ENCODE assay signal across 16 cellular contexts in the genomic region with DNA sequence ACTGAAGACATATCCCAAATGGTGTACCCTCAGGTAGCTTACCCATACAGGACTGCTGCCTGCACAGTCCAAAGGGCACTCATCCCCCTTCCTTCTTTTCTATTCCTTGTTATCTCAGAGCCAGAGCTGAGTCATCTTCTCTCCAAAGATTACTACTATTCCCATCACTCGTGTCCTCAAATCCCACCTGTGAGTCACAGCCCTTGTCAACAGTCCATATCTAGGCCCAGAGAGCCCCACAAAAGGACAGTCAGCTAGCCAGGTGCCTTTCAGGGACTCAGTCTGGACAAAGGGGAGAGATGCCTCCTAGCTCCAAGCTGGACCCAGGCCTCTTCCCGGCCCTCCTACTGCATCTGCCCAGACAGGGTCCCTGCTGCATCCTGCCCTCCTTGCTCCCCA. TPM values are rescaled to one million over a fixed set of nuclear protein-coding genes. Genes with fewer than 3 reads are reported as not detected.
DNase-seq lines count a peak whose midpoint lies in the region; ATAC-seq, FAIRE-seq and TF ChIP-seq lines count a peak whose summit lies in the region.
"Had no signal": no experiment of that assay in that cellular context is flagged by ENCODE, and none has a peak within 500 bp of the region (broad histone marks: within the 10 kb centered on the region; RNA-seq: fewer than 3 reads in every experiment).

No MANE protein-coding gene starts in this region.

- no peaks in the 10 kb centered on the region for H3K9me3 ChIP-seq in K562 (replicated peaks; ENCODE audit: control insufficient read depth, insufficient read depth, low read depth, low read length)
- no peaks in the 10 kb centered on the region for H3K9me3 ChIP-seq in neutrophil
- no peaks in the 10 kb centered on the region for H3K9me3 ChIP-seq in MM.1S (replicated peaks; ENCODE audit: insufficient read depth, low read length)
- H3K9me3 ChIP-seq: right lobe of liver had no signal

- FAIRE-seq in K562 (lab: Jason Lieb, UNC), result peak; percentile 35

- H3K27ac ChIP-seq in K562 (ENCODE audit: extremely low read depth, low read depth, low read length) (no peak overlapping the region), neutrophil (peak overlapping the region; percentile 61), foreskin keratinocyte (no peak overlapping the region), MM.1S (ENCODE audit: low read length) (no peak overlapping the region)
- H3K27ac ChIP-seq: right lobe of liver had no signal

- H4K20me1 ChIP-seq in K562 (replicated peaks; ENCODE audit: control insufficient read depth, insufficient read depth, low read length) (peaks cover 8% of the 10 kb centered on the region; the same call in 1 of the 2 replicates), MM.1S (ENCODE audit: insufficient read depth, low read length) (no peaks in the 10 kb centered on the region)

- H3K27me3 ChIP-seq in K562 (ENCODE audit: control insufficient read depth in 2 of 2, insufficient read depth in 2 of 2, low read length in 2 of 2), result no peaks in the 10 kb centered on the region
- H3K27me3 ChIP-seq in neutrophil, result no peaks in the 10 kb centered on the region
- H3K27me3 ChIP-seq in foreskin keratinocyte, result no peaks in the 10 kb centered on the region
- no peaks in the 10 kb centered on the region for H3K27me3 ChIP-seq in MM.1S (replicated peaks; ENCODE audit: insufficient read depth, low read length)
- H3K27me3 ChIP-seq: right lobe of liver had no signal

- H3K4me1 ChIP-seq in K562 (replicated peaks in 1 of 2; ENCODE audit: control insufficient read depth in 2 of 2, insufficient read depth in 2 of 2, low read length in 2 of 2) (peaks cover 4 to 11% of the 10 kb centered on the region in 2 experiments; a peak in 4 of 5 replicates), neutrophil (ENCODE audit: control insufficient read depth in 1 of 2, insufficient read depth in 1 of 2, low read depth in 1 of 2, low read length in 1 of 2) (peaks cover 0 to 20% of the 10 kb centered on the region in 2 experiments), foreskin keratinocyte (no peaks in the 10 kb centered on the region), MM.1S (ENCODE audit: low read length) (no peaks in the 10 kb centered on the region)
- H3K4me1 ChIP-seq: right lobe of liver had no signal

- TF ChIP-seq EP300 in K562 (IDR thresholded peaks at IDR 0.05; ENCODE audit: low read length), result peak; percentile 63

- H3K9me2 ChIP-seq in MM.1S (replicated peaks; ENCODE audit: insufficient read depth, low read length), result no peaks in the 10 kb centered on the region

- H3K4me3 ChIP-seq in K562 (no peak overlapping the region), neutrophil (ENCODE audit: low read depth in 1 of 2, low read length in 1 of 2) (no peak overlapping the region), MM.1S (ENCODE audit: low read length) (no peak overlapping the region)
- H3K4me3 ChIP-seq: right lobe of liver had no signal

- no TSS peak for BruUV-seq in K562 (replicated peaks; lab: Mats Ljungman, UMichigan)

- H3K79me2 ChIP-seq in K562 (ENCODE audit: control insufficient read depth, insufficient read depth, low read length) (no peaks in the 10 kb centered on the region), MM.1S (ENCODE audit: low read length) (no peaks in the 10 kb centered on the region)

- in situ Hi-C loops in K562 (cut with MboI), result no loop called here

- no peaks in the 10 kb centered on the region for H3F3A ChIP-seq in MM.1S (ENCODE audit: insufficient read depth, low read length)

- TF ChIP-seq POLR2A in K562 (conservative IDR thresholded peaks at IDR 0.05), result no peak

- intact Hi-C loops in K562 (cut with micrococcal nuclease), result no loop called here

- H3K9me1 ChIP-seq in K562 (ENCODE audit: control insufficient read depth, insufficient read depth, low read length), result no peaks in the 10 kb centered on the region

- POLR2A ChIA-PET in K562 (lab: Yijun Ruan, JAX), result interaction anchor here (0.7 to 2.6 kb wide), 6 partner anchors 10 to 90 kb away, joined by 3 to 10 read pairs (median 4); partner anchors contain the start of genes CLPX, PARP16 and RNU5B-1

- ATAC-seq in K562 (no peak; the same call in 2 of the 3 replicates), foreskin keratinocyte (no peak), HG03469 (IDR thresholded peaks at IDR 0.05; ENCODE audit: unreplicated experiment) (no peak)

- no peaks in the 10 kb centered on the region for H3K36me3 ChIP-seq in K562 (ENCODE audit: control insufficient read depth, insufficient read depth, low read length)
- H3K36me3 ChIP-seq in neutrophil, result peaks cover 1% of the 10 kb centered on the region
- no peaks in the 10 kb centered on the region for H3K36me3 ChIP-seq in MM.1S (replicated peaks; ENCODE audit: insufficient read depth, low read length)
- H3K36me3 ChIP-seq: right lobe of liver had no signal

- 33% methylated on average over 2 of the region's 2 CpGs for WGBS in K562 (ENCODE audit: insufficient coverage, low coverage, missing lambda C conversion rate)

- peak; percentile 68 for DNase-seq in DMS53 (lab: John Stamatoyannopoulos, UW)
- DNase-seq in LoVo (ENCODE audit: low spot score), result peak; percentile 66
- peak; percentile 37 to 48 (median 42) for DNase-seq in K562 (ENCODE audit: extremely low read depth in 1 of 4, low spot score in 3 of 4)
- no peak for DNase-seq in foreskin keratinocyte
- DNase-seq in MM.1S, result no peak
- DNase-seq in NAMALWA (ENCODE audit: low spot score), result no peak
- DNase-seq: activated CD4-positive, alpha-beta T cell treated with anti-CD3 and anti-CD28 coated beads for 48 hours; NCI-H2081 treated with DMSO at 0.1 percent for 48 hours; right lobe of liver had no signal

- TF ChIP-seq RAD21 in K562 (CRISPR knock-in tag; conservative IDR thresholded peaks at IDR 0.05 in 1 of 2, IDR thresholded peaks at IDR 0.05 in 1 of 2), result no peak

- peak overlapping the region in 1 of 2 experiments; percentile 84; a peak in 1 of 4 replicates for H3K9ac ChIP-seq in K562 (ENCODE audit: insufficient read depth in 1 of 2, low read depth in 2 of 2, low read length in 2 of 2)
- no peak overlapping the region for H3K9ac ChIP-seq in MM.1S (ENCODE audit: low read length)

- CTCF ChIA-PET in K562 (lab: Yijun Ruan, JAX; ENCODE audit: low intra/inter-chr PET ratio), result no interaction called here

- H2AFZ ChIP-seq in K562 (ENCODE audit: low read depth, low read length) (no peak overlapping the region), MM.1S (ENCODE audit: low read length) (no peak overlapping the region)

- H3K4me2 ChIP-seq in K562 (ENCODE audit: insufficient read depth, low read length) (peak overlapping the region; percentile 24; the same call in 1 of the 2 replicates), MM.1S (ENCODE audit: low read depth, low read length) (no peak overlapping the region)

- no peak for TF ChIP-seq CTCF in K562 (IDR thresholded peaks at IDR 0.05 in 2 of 3, conservative IDR thresholded peaks at IDR 0.05 in 1 of 3; ENCODE audit: insufficient read depth in 2 of 3, low read depth in 1 of 3, low read length in 3 of 3)
- no peak for TF ChIP-seq CTCF in neutrophil (IDR thresholded peaks at IDR 0.05)
- TF ChIP-seq CTCF in foreskin keratinocyte (conservative IDR thresholded peaks at IDR 0.05), result no peak
- TF ChIP-seq CTCF in MM.1S (IDR thresholded peaks at IDR 0.05; ENCODE audit: low read length), result no peak

RNA-seq across cellular contexts. Expression of gene PARP16, which starts 11.0 kb away (rescaled TPM):
- total RNA-seq in K562 (2011; cell fraction: chromatin; rRNA removed; ENCODE audit: low replicate concordance), result 3.3 and 4.7 TPM in 2 replicates
- 3.4 and 3.7 TPM in 2 replicates for total RNA-seq in K562 (2011; cell fraction: nucleolus; rRNA removed)
- 5.7 and 9.5 TPM in 2 replicates for total RNA-seq in K562 (2011; cell fraction: nucleoplasm; rRNA removed)
- 5.1 and 6.7 TPM in 2 replicates for total RNA-seq in K562 (2014; rRNA removed)
- total RNA-seq in K562 (2014; rRNA removed; fragmentation: Illumina TruSeq; extraction: Trizol), result 6.4 and 7.0 TPM in 2 replicates
- total RNA-seq in K562 (2015; rRNA removed; fragmentation: Illumina TruSeq; extraction: Trizol), result 5.8 and 6.3 TPM in 2 replicates
- 7.6 TPM in 2 replicates for total RNA-seq in K562 (2021)
- 7.5 and 10.3 TPM in 2 replicates for polyA plus RNA-seq in K562 (2011; rRNA removed)
- polyA plus RNA-seq in K562 (2011; cell fraction: cytosol; rRNA removed), result 8.2 and 9.6 TPM in 2 replicates
- 6.6 and 10.2 TPM in 2 replicates for polyA plus RNA-seq in K562 (2011; cell fraction: nucleus; rRNA removed)
- 6.6 and 14.9 TPM in 2 replicates for polyA plus RNA-seq in K562 (2012)
- 8.2 and 9.9 TPM in 2 replicates for polyA plus RNA-seq in K562 (2014; fragmentation: Illumina TruSeq; extraction: Trizol)
- 1 to 10 TPM; 3.0 to 5.6 TPM for polyA plus RNA-seq in K562 (2014; fragmentation: Nextera tagmentation; extraction: Ambion mirVana)
- 5.8 and 7.8 TPM in 2 replicates for polyA plus RNA-seq in K562 (2014; rRNA removed)
- 5.6 and 6.8 TPM in 2 replicates for polyA minus RNA-seq in K562 (2011; rRNA and poly(A)+ RNA removed)
- 3.6 and 4.6 TPM in 2 replicates for polyA minus RNA-seq in K562 (2011; cell fraction: cytosol; rRNA and poly(A)+ RNA removed)
- 1.3 and 3.4 TPM in 2 replicates for polyA minus RNA-seq in K562 (2011; cell fraction: nucleus; rRNA and poly(A)+ RNA removed)
- 3.6 and 4.4 TPM in 2 replicates for total RNA-seq in foreskin keratinocyte
- 3.1 and 3.2 TPM in 2 replicates for polyA plus RNA-seq in foreskin keratinocyte

RNA-seq across cellular contexts. Expression of gene RNU5A-1, which starts 20.1 kb away (rescaled TPM):
- total RNA-seq in K562 (2011; cell fraction: chromatin; rRNA removed; ENCODE audit: low replicate concordance), result under 0.01 TPM in 2 replicates
- total RNA-seq in K562 (2011; cell fraction: nucleolus; rRNA removed), result under 0.01 TPM in 2 replicates
- total RNA-seq in K562 (2011; cell fraction: nucleoplasm; rRNA removed), result under 0.01 TPM in 2 replicates
- total RNA-seq in K562 (2014; rRNA removed) (not detected in 2 replicates), K562 (2014; rRNA removed; fragmentation: Illumina TruSeq; extraction: Trizol) (not detected in 2 replicates), K562 (2015; rRNA removed; fragmentation: Illumina TruSeq; extraction: Trizol) (not detected in 2 replicates), K562 (2021) (not detected in 2 replicates), foreskin keratinocyte (not detected in 2 replicates)
- polyA plus RNA-seq in K562 (2011; rRNA removed) (not detected in 2 replicates), K562 (2014; fragmentation: Illumina TruSeq; extraction: Trizol) (not detected in 2 replicates), K562 (2014; fragmentation: Nextera tagmentation; extraction: Ambion mirVana) (not detected), K562 (2014; rRNA removed) (not detected in 2 replicates), foreskin keratinocyte (not detected in 2 replicates)
- polyA plus RNA-seq in K562 (2011; cell fraction: cytosol; rRNA removed), result not detected in 2 replicates
- polyA plus RNA-seq in K562 (2011; cell fraction: nucleus; rRNA removed), result under 0.01 TPM in 2 replicates
- not detected in 2 replicates for polyA plus RNA-seq in K562 (2012)
- under 0.01 TPM in 2 replicates for polyA minus RNA-seq in K562 (2011; rRNA and poly(A)+ RNA removed)
- polyA minus RNA-seq in K562 (2011; cell fraction: cytosol; rRNA and poly(A)+ RNA removed), result 268 TPM in 1 of 2 replicates, not detected in the other
- under 0.01 TPM in 2 replicates for polyA minus RNA-seq in K562 (2011; cell fraction: nucleus; rRNA and poly(A)+ RNA removed)
- total RNA-seq: activated T-helper 2 cell treated with anti-CD3 and anti-CD28 coated beads, Interferon-gamma antibody, Interleukin-2, Interleukin-4, amounts not matched to agents 10 μg/mL and 5 μg/mL and 100 μg/mL, durations not matched to agents 14 hours and 24 hours and 36 hours; cerebellum; mononuclear cell; right lobe of liver had no signal
- polyA plus RNA-seq: esophagus, IgD-negative memory B cell had no signal

RNA-seq across cellular contexts. Expression of gene RNU5B-1, which starts 28.8 kb away (rescaled TPM):
- under 0.01 TPM in 2 replicates for total RNA-seq in K562 (2011; cell fraction: chromatin; rRNA removed; ENCODE audit: low replicate concordance)
- under 0.01 TPM in 2 replicates for total RNA-seq in K562 (2011; cell fraction: nucleolus; rRNA removed)
- total RNA-seq in K562 (2011; cell fraction: nucleoplasm; rRNA removed), result under 0.01 TPM in 2 replicates
- total RNA-seq in K562 (2014; rRNA removed), result not detected in 2 replicates
- not detected in 2 replicates for total RNA-seq in K562 (2014; rRNA removed; fragmentation: Illumina TruSeq; extraction: Trizol)
- not detected in 2 replicates for total RNA-seq in K562 (2015; rRNA removed; fragmentation: Illumina TruSeq; extraction: Trizol)
- total RNA-seq in K562 (2021), result 14.2 TPM in 1 of 2 replicates, not detected in the other
- not detected in 2 replicates for polyA plus RNA-seq in K562 (2011; rRNA removed)
- not detected in 2 replicates for polyA plus RNA-seq in K562 (2011; cell fraction: cytosol; rRNA removed)
- under 0.01 TPM in 1 of 2 replicates, not detected in the other for polyA plus RNA-seq in K562 (2011; cell fraction: nucleus; rRNA removed)
- not detected in 2 replicates for polyA plus RNA-seq in K562 (2012)
- not detected in 2 replicates for polyA plus RNA-seq in K562 (2014; fragmentation: Illumina TruSeq; extraction: Trizol)
- not detected for polyA plus RNA-seq in K562 (2014; fragmentation: Nextera tagmentation; extraction: Ambion mirVana)
- not detected in 2 replicates for polyA plus RNA-seq in K562 (2014; rRNA removed)
- under 0.01 TPM in 2 replicates for polyA minus RNA-seq in K562 (2011; rRNA and poly(A)+ RNA removed)
- 577 and 858 TPM in 2 replicates for polyA minus RNA-seq in K562 (2011; cell fraction: cytosol; rRNA and poly(A)+ RNA removed)
- polyA minus RNA-seq in K562 (2011; cell fraction: nucleus; rRNA and poly(A)+ RNA removed), result under 0.01 TPM in 2 replicates
- not detected in 2 replicates for total RNA-seq in foreskin keratinocyte
- polyA plus RNA-seq in foreskin keratinocyte, result not detected in 2 replicates
- total RNA-seq: activated T-helper 2 cell treated with anti-CD3 and anti-CD28 coated beads, Interferon-gamma antibody, Interleukin-2, Interleukin-4, amounts not matched to agents 10 μg/mL and 5 μg/mL and 100 μg/mL, durations not matched to agents 14 hours and 24 hours and 36 hours; cerebellum; mononuclear cell had no signal
- polyA plus RNA-seq: esophagus, IgD-negative memory B cell had no signal

Comparison
In these comparisons a context has a peak if more than half of its experiments do, and no peak if none do; other contexts are left out.
1. DNase-seq: peak in DMS53 (single experiment), LoVo (single experiment) and K562 (4 of 4); none in foreskin keratinocyte (0 of 2), MM.1S (single experiment) and NAMALWA (single experiment).